26 cellular contexts compared by ENCODE assay signal in the genomic region with DNA sequence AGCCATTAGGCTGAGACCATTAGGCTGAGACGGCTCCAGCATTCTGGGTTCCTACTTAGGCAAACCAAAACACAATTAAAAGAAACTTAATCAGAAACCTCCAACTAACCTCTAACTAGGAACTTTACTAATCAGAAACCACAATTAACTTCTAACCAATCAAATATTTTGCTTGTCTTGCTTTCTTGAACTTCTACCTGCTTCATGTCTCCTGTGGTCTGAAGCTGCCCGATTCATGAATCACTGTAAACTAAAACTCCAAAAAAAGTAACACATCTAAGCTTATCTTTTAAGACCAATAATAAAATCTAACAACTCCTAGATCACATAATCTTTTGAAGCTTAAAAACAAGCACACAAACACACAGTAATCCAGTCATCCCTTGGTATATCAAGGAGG.
DNase-seq lines count a peak whose midpoint lies in the region; ATAC-seq, FAIRE-seq and TF ChIP-seq lines count a peak whose summit lies in the region.
"Had no signal": no experiment of that assay in that cellular context is flagged by ENCODE, and none has a peak within 500 bp of the region (broad histone marks: within the 10 kb centered on the region; RNA-seq: fewer than 3 reads in every experiment).

No MANE protein-coding gene starts in this region.

- H3K4me1 Mint-ChIP-seq in activated CD4-positive, alpha-beta T cell treated with anti-CD3 and anti-CD28 coated beads for 36 hours = peaks cover 48% of the 10 kb centered on the region
- H3K4me1 Mint-ChIP-seq in activated CD4-positive, alpha-beta T cell treated with anti-CD3 and anti-CD28 coated beads, Interleukin-2, amount 10 ng/mL, durations not matched to agents 24 days and 14 days = peaks cover 18% of the 10 kb centered on the region
- H3K4me1 Mint-ChIP-seq in activated naive CD8-positive, alpha-beta T cell treated with anti-CD3 and anti-CD28 coated beads for 36 hours = peaks cover 42% of the 10 kb centered on the region
- H3K4me1 Mint-ChIP-seq: neural crest cell had no signal

- no peak overlapping the region for H3K27ac ChIP-seq in left lung
- H3K27ac ChIP-seq: body of pancreas, esophagus squamous epithelium, gastrocnemius medialis, parathyroid adenoma, right atrium auricular region, testis had no signal

- peaks cover 15% of the 10 kb centered on the region for H3K36me3 Mint-ChIP-seq in activated CD4-positive, alpha-beta T cell treated with anti-CD3 and anti-CD28 coated beads for 36 hours (ENCODE audit: low read depth)
- H3K36me3 Mint-ChIP-seq in activated CD4-positive, alpha-beta T cell treated with anti-CD3 and anti-CD28 coated beads, Interleukin-2, amount 10 ng/mL, durations not matched to agents 24 days and 14 days (ENCODE audit: low read depth) = peaks cover 9% of the 10 kb centered on the region
- peaks cover 6% of the 10 kb centered on the region for H3K36me3 Mint-ChIP-seq in activated naive CD8-positive, alpha-beta T cell treated with anti-CD3 and anti-CD28 coated beads for 36 hours

- POLR2A ChIA-PET in activated CD4-positive, alpha-beta T cell treated with anti-CD3 and anti-CD28 coated beads for 36 hours (lab: Charles Lee) = no interaction called here

- no peaks in the 10 kb centered on the region for H3K9me3 Mint-ChIP-seq in activated CD4-positive, alpha-beta T cell treated with anti-CD3 and anti-CD28 coated beads for 36 hours (ENCODE audit: low read depth)
- no peaks in the 10 kb centered on the region for H3K9me3 Mint-ChIP-seq in activated CD4-positive, alpha-beta T cell treated with anti-CD3 and anti-CD28 coated beads, Interleukin-2, amount 10 ng/mL, durations not matched to agents 24 days and 14 days
- no peaks in the 10 kb centered on the region for H3K9me3 Mint-ChIP-seq in activated naive CD8-positive, alpha-beta T cell treated with anti-CD3 and anti-CD28 coated beads for 36 hours
- H3K9me3 Mint-ChIP-seq: activated T-cell treated with anti-CD3 and anti-CD28 coated beads, Interleukin-2, amount 50 U/mL, for 4 hours; neural crest cell; stimulated activated naive CD8-positive, alpha-beta T cell treated with anti-CD3 and anti-CD28 coated beads, Interleukin-15, Interleukin-2, amounts not matched to agents 100 ng/mL and 50 ng/mL, for 24 hours; T-helper 1 cell treated with Interleukin-12 subunit alpha and Interleukin-12 subunit beta and Interleukin-4 antibody, amounts not matched to agents 30 μg/mL and 1 μg/mL, for 36 hours had no signal

- H3K9me3 ChIP-seq in left lung = no peaks in the 10 kb centered on the region
- H3K9me3 ChIP-seq: esophagus squamous epithelium, gastrocnemius medialis, right atrium auricular region, testis had no signal

- no peaks in the 10 kb centered on the region for H3K27me3 ChIP-seq in left lung
- H3K27me3 ChIP-seq: body of pancreas, esophagus squamous epithelium, gastrocnemius medialis, right atrium auricular region, testis had no signal

- FAIRE-seq in GM19239 (lab: Jason Lieb, UNC) = peak; percentile 67
- FAIRE-seq: H1, small intestine, urothelium cell line had no signal

- CTCF ChIA-PET in activated CD4-positive, alpha-beta T cell treated with anti-CD3 and anti-CD28 coated beads for 36 hours (lab: Charles Lee) = interaction anchor here (2.4 kb wide), 1 partner anchor 11 kb away, joined by 10 read pairs; no protein-coding TSS in a partner anchor

- H3K4me3 Mint-ChIP-seq in activated CD4-positive, alpha-beta T cell treated with anti-CD3 and anti-CD28 coated beads for 36 hours = no peak overlapping the region
- H3K4me3 Mint-ChIP-seq in activated CD4-positive, alpha-beta T cell treated with anti-CD3 and anti-CD28 coated beads, Interleukin-2, amount 10 ng/mL, durations not matched to agents 24 days and 14 days = no peak overlapping the region
- H3K4me3 Mint-ChIP-seq in activated naive CD8-positive, alpha-beta T cell treated with anti-CD3 and anti-CD28 coated beads for 36 hours = no peak overlapping the region
- H3K4me3 Mint-ChIP-seq: activated T-cell treated with anti-CD3 and anti-CD28 coated beads, Interleukin-2, amount 50 U/mL, for 4 hours; neural crest cell; stimulated activated naive CD8-positive, alpha-beta T cell treated with anti-CD3 and anti-CD28 coated beads, Interleukin-15, Interleukin-2, amounts not matched to agents 100 ng/mL and 50 ng/mL, for 24 hours; T-helper 1 cell treated with Interleukin-12 subunit alpha and Interleukin-12 subunit beta and Interleukin-4 antibody, amounts not matched to agents 30 μg/mL and 1 μg/mL, for 36 hours had no signal

- no peak for DNase-seq in activated CD4-positive, alpha-beta T cell treated with anti-CD3 and anti-CD28 coated beads for 36 hours
- no peak for DNase-seq in activated CD4-positive, alpha-beta T cell treated with anti-CD3 and anti-CD28 coated beads, Interleukin-2, amount 10 ng/mL, durations not matched to agents 24 days and 14 days
- DNase-seq in GM19239 (ENCODE audit: insufficient read length, low spot score) (no peak), iris pigment epithelial cell (ENCODE audit: low read depth) (peak; percentile 15), NCI-H446 (lab: John Stamatoyannopoulos, UW) (no peak), left lung (no peak)
- DNase-seq in activated naive CD8-positive, alpha-beta T cell treated with anti-CD3 and anti-CD28 coated beads for 36 hours = no peak
- DNase-seq in stimulated activated CD8-positive, alpha-beta memory T cell treated with anti-CD3 and anti-CD28 coated beads, Interleukin-4, amount 100 ng/mL, for 48 hours = no peak
- DNase-seq: 8988T; activated CD4-positive, CD25-positive, alpha-beta regulatory T cell treated with anti-CD3 and anti-CD28 coated beads, Interleukin-2, amount 50 U/mL, for 72 hours; activated T-cell treated with anti-CD3 and anti-CD28 coated beads, Interleukin-2, amount 50 U/mL, for 4 hours; body of pancreas; esophagus squamous epithelium; gastrocnemius medialis; left cardiac atrium; NCI-H1048; small intestine; stimulated activated CD4-positive, alpha-beta T cell treated with anti-CD3 and anti-CD28 coated beads, Interleukin-1b, Interleukin-23, amount 100 ng/mL, for 48 hours; testis had no signal

- H3K27ac Mint-ChIP-seq in activated CD4-positive, alpha-beta T cell treated with anti-CD3 and anti-CD28 coated beads for 36 hours = peak overlapping the region; percentile 11
- no peak overlapping the region for H3K27ac Mint-ChIP-seq in activated CD4-positive, alpha-beta T cell treated with anti-CD3 and anti-CD28 coated beads, Interleukin-2, amount 10 ng/mL, durations not matched to agents 24 days and 14 days
- H3K27ac Mint-ChIP-seq in activated naive CD8-positive, alpha-beta T cell treated with anti-CD3 and anti-CD28 coated beads for 36 hours = peak overlapping the region; percentile 31
- H3K27ac Mint-ChIP-seq: stimulated activated naive CD8-positive, alpha-beta T cell treated with anti-CD3 and anti-CD28 coated beads, Interleukin-15, Interleukin-2, amounts not matched to agents 100 ng/mL and 50 ng/mL, for 24 hours; T-helper 1 cell treated with Interleukin-12 subunit alpha and Interleukin-12 subunit beta and Interleukin-4 antibody, amounts not matched to agents 30 μg/mL and 1 μg/mL, for 36 hours had no signal

- intact Hi-C loops in activated CD4-positive, alpha-beta T cell treated with anti-CD3 and anti-CD28 coated beads for 36 hours (cut with DNase I, micrococcal nuclease) = no loop called here
- intact Hi-C loops in activated CD4-positive, alpha-beta T cell treated with anti-CD3 and anti-CD28 coated beads, Interleukin-2, amount 10 ng/mL, durations not matched to agents 24 days and 14 days (cut with micrococcal nuclease) = no loop called here
- intact Hi-C loops in left lung (cut with DNase I) = no loop called here

- no peak for TF ChIP-seq CTCF in left lung (IDR thresholded peaks at IDR 0.05)

- H3K36me3 ChIP-seq in left lung = peaks cover 0 to 7% of the 10 kb centered on the region in 2 donors
- H3K36me3 ChIP-seq: gastrocnemius medialis, right atrium auricular region had no signal

- H3K27me3 Mint-ChIP-seq in activated CD4-positive, alpha-beta T cell treated with anti-CD3 and anti-CD28 coated beads for 36 hours = no peaks in the 10 kb centered on the region
- H3K27me3 Mint-ChIP-seq in activated CD4-positive, alpha-beta T cell treated with anti-CD3 and anti-CD28 coated beads, Interleukin-2, amount 10 ng/mL, durations not matched to agents 24 days and 14 days = no peaks in the 10 kb centered on the region
- H3K27me3 Mint-ChIP-seq in activated naive CD8-positive, alpha-beta T cell treated with anti-CD3 and anti-CD28 coated beads for 36 hours = no peaks in the 10 kb centered on the region
- H3K27me3 Mint-ChIP-seq: stimulated activated naive CD8-positive, alpha-beta T cell treated with anti-CD3 and anti-CD28 coated beads, Interleukin-15, Interleukin-2, amounts not matched to agents 100 ng/mL and 50 ng/mL, for 24 hours had no signal

- no peaks in the 10 kb centered on the region for H3K4me1 ChIP-seq in left lung
- H3K4me1 ChIP-seq: body of pancreas, parathyroid adenoma, testis had no signal

- ATAC-seq in activated CD4-positive, alpha-beta T cell treated with anti-CD3 and anti-CD28 coated beads for 36 hours = no peak
- ATAC-seq in left lung = no peak
- ATAC-seq: activated T-cell treated with anti-CD3 and anti-CD28 coated beads, Interleukin-2, amount 50 U/mL, for 4 hours; body of pancreas; gastrocnemius medialis; left cardiac atrium had no signal

- H3K4me3 ChIP-seq in left lung = no peak overlapping the region
- H3K4me3 ChIP-seq: body of pancreas, esophagus squamous epithelium, gastrocnemius medialis, right atrium auricular region, testis had no signal
